12 cellular contexts compared by ENCODE assay signal in the genomic region with DNA sequence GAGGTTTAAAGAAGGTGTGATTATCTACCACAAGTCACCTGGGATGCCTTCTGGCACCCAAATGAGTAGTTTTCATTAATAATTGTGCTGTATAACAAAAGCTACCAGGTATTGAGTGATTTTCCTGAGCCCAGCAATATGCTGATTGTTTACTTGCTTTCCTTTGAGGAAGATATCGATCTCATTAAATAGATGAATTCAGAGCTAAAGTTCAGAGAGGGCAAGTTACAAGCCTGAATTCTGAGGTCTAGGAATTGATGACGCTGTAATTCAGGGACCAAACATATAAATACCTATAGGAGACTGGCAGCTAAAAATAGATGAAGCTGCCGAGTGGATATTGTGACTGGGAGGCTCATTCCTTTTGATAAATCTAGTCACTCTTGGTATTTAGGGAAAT. TPM values are rescaled to one million over a fixed set of nuclear protein-coding genes. Genes with fewer than 3 reads are reported as not detected.
DNase-seq lines count a peak whose midpoint lies in the region; ATAC-seq and TF ChIP-seq lines count a peak whose summit lies in the region.
"Had no signal": no experiment of that assay in that cellular context is flagged by ENCODE, and none has a peak within 500 bp of the region (broad histone marks: within the 10 kb centered on the region; RNA-seq: fewer than 3 reads in every experiment).

No MANE protein-coding gene starts in this region.

- POLR2A ChIA-PET in Caco-2 (lab: Charles Lee): no interaction called here

- H3K4me1 ChIP-seq in skeletal muscle tissue (ENCODE audit: control insufficient read depth in 3 of 3, insufficient read depth in 3 of 3, low read length in 3 of 3) (peaks cover 8 to 16% (median 12%) of the 10 kb centered on the region in 3 donors), gastroesophageal sphincter (peaks cover 7 to 38% (median 14%) of the 10 kb centered on the region in 3 donors), Caco-2 (no peaks in the 10 kb centered on the region)

- TF ChIP-seq CTCF in gastroesophageal sphincter (IDR thresholded peaks at IDR 0.05) (no peak), Caco-2 (IDR thresholded peaks at IDR 0.05; ENCODE audit: insufficient read depth in 1 of 2, low read depth in 1 of 2, low read length in 1 of 2, severe bottlenecking in 1 of 2, unreplicated experiment in 1 of 2) (no peak)

- intact Hi-C loops in Caco-2 (cut with micrococcal nuclease; ENCODE audit: unreplicated experiment): loop anchor here (5.0 to 10.0 kb wide), 3 partner anchors 142 to 562 kb away; partner anchors contain the start of gene FANCC

- H3K36me3 ChIP-seq in skeletal muscle tissue (ENCODE audit: control insufficient read depth in 3 of 3, insufficient read depth in 3 of 3, low read length in 3 of 3) (peaks cover 0 to 6% (median 2%) of the 10 kb centered on the region in 3 donors), gastroesophageal sphincter (peaks cover 0 to 1% of the 10 kb centered on the region in 2 donors), Caco-2 (ENCODE audit: control insufficient read depth, insufficient read depth, low read length) (no peaks in the 10 kb centered on the region)
- H3K36me3 ChIP-seq: colonic mucosa, ovary had no signal

- H3K4me1 Mint-ChIP-seq in Caco-2 (ENCODE audit: low read depth, unreplicated experiment): no peaks in the 10 kb centered on the region

- H3K27me3 ChIP-seq in skeletal muscle tissue (ENCODE audit: control insufficient read depth in 3 of 3, insufficient read depth in 3 of 3, low read length in 3 of 3): no peaks in the 10 kb centered on the region
- no peaks in the 10 kb centered on the region for H3K27me3 ChIP-seq in gastroesophageal sphincter
- no peaks in the 10 kb centered on the region for H3K27me3 ChIP-seq in Caco-2 (replicated peaks; ENCODE audit: control insufficient read depth, insufficient read depth, low read length)
- H3K27me3 ChIP-seq: colonic mucosa, ovary, stomach had no signal

- no peak for TF ChIP-seq POLR2A in gastroesophageal sphincter (IDR thresholded peaks at IDR 0.05)

- CTCF ChIA-PET in Caco-2 (lab: Charles Lee): no interaction called here

- DNase-seq in NCI-H2227 (lab: John Stamatoyannopoulos, UW; ENCODE audit: unreplicated experiment) (peak; percentile 3), NCI-H2227 treated with DMSO at 0.1 percent for 48 hours (lab: John Stamatoyannopoulos, UW) (no peak), NAMALWA (ENCODE audit: low spot score) (peak; percentile 39), Caco-2 (no peak)
- no peak for DNase-seq in effector CD8-positive, alpha-beta T cell (lab: John Stamatoyannopoulos, UW)

- peaks cover 26% of the 10 kb centered on the region for H3K36me3 Mint-ChIP-seq in Caco-2 (ENCODE audit: insufficient read depth, unreplicated experiment)

- no peak for ATAC-seq in gastroesophageal sphincter

- no peak overlapping the region for H3K9ac ChIP-seq in skeletal muscle tissue (ENCODE audit: low read depth in 1 of 3, low read length in 3 of 3)

- H3K9me3 Mint-ChIP-seq in Caco-2 (ENCODE audit: unreplicated experiment): no peaks in the 10 kb centered on the region

- H3K27ac ChIP-seq in cingulate gyrus (ENCODE audit: low read depth, low read length): peak overlapping the region; percentile 98
- H3K27ac ChIP-seq in skeletal muscle tissue (ENCODE audit: low read depth, low read length): peak overlapping the region; percentile 100
- no peak overlapping the region for H3K27ac ChIP-seq in gastroesophageal sphincter
- H3K27ac ChIP-seq: colonic mucosa, lower lobe of right lung had no signal

- BruUV-seq in Caco-2 (replicated peaks; lab: Mats Ljungman, UMichigan): no TSS peak

- H3K9me3 ChIP-seq in skeletal muscle tissue (ENCODE audit: control insufficient read depth in 3 of 3, low read length in 3 of 3) (no peaks in the 10 kb centered on the region), gastroesophageal sphincter (no peaks in the 10 kb centered on the region), Caco-2 (no peaks in the 10 kb centered on the region)
- H3K9me3 ChIP-seq: colonic mucosa, lower lobe of right lung, ovary, stomach had no signal

- WGBS in gastroesophageal sphincter (ENCODE audit: low coverage in 1 of 2), 2 donors: 15 to 26% methylated on average over 2 to 3 of the region's 3 CpGs

- H3K4me3 ChIP-seq in skeletal muscle tissue (ENCODE audit: low read length in 3 of 3) (no peak overlapping the region), gastroesophageal sphincter (no peak overlapping the region), Caco-2 (ENCODE audit: low read depth, low read length) (no peak overlapping the region)
- H3K4me3 ChIP-seq: colonic mucosa, lower lobe of right lung, ovary, stomach had no signal

- H3K27ac Mint-ChIP-seq in Caco-2 (ENCODE audit: unreplicated experiment): no peak overlapping the region

- no peaks in the 10 kb centered on the region for H3K27me3 Mint-ChIP-seq in Caco-2 (ENCODE audit: insufficient read depth, unreplicated experiment)

- H3K4me3 Mint-ChIP-seq in Caco-2 (ENCODE audit: unreplicated experiment): no peak overlapping the region

- no peak for TF ChIP-seq EP300 in gastroesophageal sphincter (IDR thresholded peaks at IDR 0.05)

RNA-seq across cellular contexts. Expression of gene ERCC6L2, which starts 1.1 kb away (rescaled TPM):
- total RNA-seq in skeletal muscle tissue: 44.9 TPM
- 100 to 1,000 TPM in 3 of 4 donors, 10 to 100 TPM in 1; 70.0 to 137 (median 113) TPM for total RNA-seq in gastroesophageal sphincter
- 45.4 and 46.1 TPM in 2 replicates for total RNA-seq in Caco-2 (2022)

Comparison
In these comparisons a context has a peak if more than half of its experiments do, and no peak if none do; other contexts are left out.
1. DNase-seq: peak in NCI-H2227 (single experiment) and NAMALWA (single experiment); none in NCI-H2227 treated with DMSO at 0.1 percent for 48 hours (single experiment), effector CD8-positive, alpha-beta T cell (single experiment) and Caco-2 (0 of 2).
2. H3K27ac ChIP-seq: peak in cingulate gyrus (single experiment) and skeletal muscle tissue (single experiment); none in gastroesophageal sphincter (0 of 4).